24 cellular contexts compared by ENCODE assay signal in the genomic region with DNA sequence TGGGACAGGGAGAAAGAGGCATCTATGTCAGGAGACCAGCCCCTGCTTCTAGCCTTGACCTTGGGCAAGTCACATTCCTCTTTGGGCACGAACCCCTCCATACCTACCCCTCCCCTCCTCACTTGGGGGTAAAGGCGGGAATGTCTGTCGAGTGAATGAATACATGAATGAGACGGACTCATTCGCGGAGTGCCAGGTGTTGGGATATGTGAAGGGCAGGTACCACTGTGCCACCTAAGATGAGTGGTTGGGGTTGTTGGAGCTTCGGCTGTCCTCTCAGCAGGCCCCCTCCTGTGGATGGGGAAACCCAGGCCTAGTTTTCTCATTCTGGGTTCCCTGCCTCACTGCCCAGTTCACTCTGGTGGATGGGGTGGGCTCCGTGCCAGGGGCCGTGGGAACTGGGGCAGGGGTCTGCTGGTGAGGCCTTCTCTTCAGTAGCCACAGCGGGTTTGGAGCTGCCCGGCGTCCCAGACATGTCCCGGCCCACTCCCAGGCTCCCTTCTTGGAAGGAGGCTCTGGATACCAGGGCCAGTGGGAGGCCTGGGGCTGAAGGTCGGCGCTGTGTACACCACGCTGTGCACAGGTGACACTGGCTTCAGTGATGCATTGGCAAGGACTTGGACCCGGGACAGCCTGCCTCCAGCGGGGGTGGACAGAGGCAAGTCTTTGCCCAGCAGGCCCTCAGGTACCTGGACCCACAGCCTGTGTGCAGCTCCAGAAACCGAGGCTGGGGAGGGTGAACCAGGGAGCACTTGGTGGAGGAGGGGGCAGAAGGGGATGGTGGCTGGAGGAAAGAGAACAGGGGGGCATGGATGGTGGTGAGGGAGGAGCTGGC. TPM values are rescaled to one million over a fixed set of nuclear protein-coding genes. Genes with fewer than 3 reads are reported as not detected.
DNase-seq lines count a peak whose midpoint lies in the region; ATAC-seq, FAIRE-seq and TF ChIP-seq lines count a peak whose summit lies in the region.
"Had no signal": no experiment of that assay in that cellular context is flagged by ENCODE, and none has a peak within 500 bp of the region (broad histone marks: within the 10 kb centered on the region; RNA-seq: fewer than 3 reads in every experiment).

No MANE protein-coding gene starts in this region.

- H3K27me3 ChIP-seq in right atrium auricular region (no peaks in the 10 kb centered on the region), pancreas (no peaks in the 10 kb centered on the region), left lung (peaks cover 0 to 10% of the 10 kb centered on the region in 2 donors)
- H3K27me3 ChIP-seq: BE2C, foreskin keratinocyte, SJCRH30 had no signal

- H3K27ac Mint-ChIP-seq in activated CD4-positive, alpha-beta T cell treated with anti-CD3 and anti-CD28 coated beads, Interleukin-2, amount 10 ng/mL, durations not matched to agents 24 days and 14 days: no peak overlapping the region
- H3K27ac Mint-ChIP-seq: activated CD4-positive, alpha-beta memory T cell treated with anti-CD3 and anti-CD28 coated beads for 36 hours; activated naive CD4-positive, alpha-beta T cell treated with anti-CD3 and anti-CD28 coated beads, Interleukin-2, amount 10 ng/mL, durations not matched to agents 7 days and 5 days; naive thymus-derived CD8-positive, alpha-beta T cell; stimulated activated memory B cell treated with anti-CD40 and anti-IgM and Interleukin-4, amounts not matched to agents 10 μg/mL and 1 μg/mL and 100 μg/mL, for 72 hours; T-helper 1 cell treated with Interleukin-12 subunit alpha and Interleukin-12 subunit beta and Interleukin-4 antibody, amounts not matched to agents 30 μg/mL and 1 μg/mL, for 36 hours had no signal

- WGBS in pancreas, 2 donors: 62% methylated on average over 19 of the region's 19 CpGs
- WGBS in urinary bladder: 84% methylated on average over 19 of the region's 19 CpGs

- H3K4me3 Mint-ChIP-seq in activated CD4-positive, alpha-beta T cell treated with anti-CD3 and anti-CD28 coated beads, Interleukin-2, amount 10 ng/mL, durations not matched to agents 24 days and 14 days: no peak overlapping the region
- H3K4me3 Mint-ChIP-seq: activated CD4-positive, alpha-beta memory T cell treated with anti-CD3 and anti-CD28 coated beads for 36 hours; activated naive CD4-positive, alpha-beta T cell treated with anti-CD3 and anti-CD28 coated beads, Interleukin-2, amount 10 ng/mL, durations not matched to agents 7 days and 5 days; naive thymus-derived CD8-positive, alpha-beta T cell; stimulated activated memory B cell treated with anti-CD40 and anti-IgM and Interleukin-4, amounts not matched to agents 10 μg/mL and 1 μg/mL and 100 μg/mL, for 72 hours; T-helper 1 cell treated with Interleukin-12 subunit alpha and Interleukin-12 subunit beta and Interleukin-4 antibody, amounts not matched to agents 30 μg/mL and 1 μg/mL, for 36 hours had no signal

- no peaks in the 10 kb centered on the region for H3K9me3 Mint-ChIP-seq in activated CD4-positive, alpha-beta T cell treated with anti-CD3 and anti-CD28 coated beads, Interleukin-2, amount 10 ng/mL, durations not matched to agents 24 days and 14 days
- H3K9me3 Mint-ChIP-seq: activated CD4-positive, alpha-beta memory T cell treated with anti-CD3 and anti-CD28 coated beads for 36 hours; activated naive CD4-positive, alpha-beta T cell treated with anti-CD3 and anti-CD28 coated beads, Interleukin-2, amount 10 ng/mL, durations not matched to agents 7 days and 5 days; naive thymus-derived CD8-positive, alpha-beta T cell; stimulated activated memory B cell treated with anti-CD40 and anti-IgM and Interleukin-4, amounts not matched to agents 10 μg/mL and 1 μg/mL and 100 μg/mL, for 72 hours; T-helper 1 cell treated with Interleukin-12 subunit alpha and Interleukin-12 subunit beta and Interleukin-4 antibody, amounts not matched to agents 30 μg/mL and 1 μg/mL, for 36 hours had no signal

- H3K36me3 ChIP-seq in right atrium auricular region (no peaks in the 10 kb centered on the region), pancreas (no peaks in the 10 kb centered on the region), urinary bladder (ENCODE audit: insufficient read depth) (no peaks in the 10 kb centered on the region), left lung (no peaks in the 10 kb centered on the region)
- H3K36me3 ChIP-seq: BE2C, SJCRH30, WERI-Rb-1 had no signal

- H3K27me3 Mint-ChIP-seq in activated CD4-positive, alpha-beta T cell treated with anti-CD3 and anti-CD28 coated beads, Interleukin-2, amount 10 ng/mL, durations not matched to agents 24 days and 14 days: peaks cover 5% of the 10 kb centered on the region
- H3K27me3 Mint-ChIP-seq: activated CD4-positive, alpha-beta memory T cell treated with anti-CD3 and anti-CD28 coated beads for 36 hours had no signal

- H3K4me3 ChIP-seq in right atrium auricular region (no peak overlapping the region), pancreas (no peak overlapping the region), urinary bladder (ENCODE audit: low read depth, low read length) (no peak overlapping the region), left lung (no peak overlapping the region)
- H3K4me3 ChIP-seq: SJCRH30 had no signal

- TF ChIP-seq CTCF in right atrium auricular region (IDR thresholded peaks at IDR 0.05) (no peak), pancreas (IDR thresholded peaks at IDR 0.05) (no peak), left lung (IDR thresholded peaks at IDR 0.05) (no peak)

- H3K9me3 ChIP-seq in right atrium auricular region (no peaks in the 10 kb centered on the region), pancreas (no peaks in the 10 kb centered on the region), left lung (no peaks in the 10 kb centered on the region)
- H3K9me3 ChIP-seq: BE2C, SJCRH30 had no signal

- no peaks in the 10 kb centered on the region for H3K36me3 Mint-ChIP-seq in activated CD4-positive, alpha-beta T cell treated with anti-CD3 and anti-CD28 coated beads, Interleukin-2, amount 10 ng/mL, durations not matched to agents 24 days and 14 days (ENCODE audit: low read depth)
- H3K36me3 Mint-ChIP-seq: activated CD4-positive, alpha-beta memory T cell treated with anti-CD3 and anti-CD28 coated beads for 36 hours; activated naive CD4-positive, alpha-beta T cell treated with anti-CD3 and anti-CD28 coated beads, Interleukin-2, amount 10 ng/mL, durations not matched to agents 7 days and 5 days; naive thymus-derived CD8-positive, alpha-beta T cell; stimulated activated memory B cell treated with anti-CD40 and anti-IgM and Interleukin-4, amounts not matched to agents 10 μg/mL and 1 μg/mL and 100 μg/mL, for 72 hours had no signal

- ATAC-seq in pancreas (no peak), left lung (no peak), GM21381 (IDR thresholded peaks at IDR 0.05; ENCODE audit: unreplicated experiment) (no peak)
- ATAC-seq: foreskin keratinocyte; naive thymus-derived CD8-positive, alpha-beta T cell; stimulated activated memory B cell treated with anti-CD40 and anti-IgM and Interleukin-4, amounts not matched to agents 10 μg/mL and 1 μg/mL and 100 μg/mL, for 72 hours had no signal

- intact Hi-C loops in activated CD4-positive, alpha-beta T cell treated with anti-CD3 and anti-CD28 coated beads, Interleukin-2, amount 10 ng/mL, durations not matched to agents 24 days and 14 days (cut with micrococcal nuclease): no loop called here
- intact Hi-C loops in pancreas (cut with DNase I) (no loop called here), left lung (cut with DNase I) (no loop called here)

- no peak for FAIRE-seq in pancreas (lab: Jason Lieb, UNC)
- FAIRE-seq: D721Med, GM12891 had no signal

- H3K4me1 Mint-ChIP-seq in activated CD4-positive, alpha-beta T cell treated with anti-CD3 and anti-CD28 coated beads, Interleukin-2, amount 10 ng/mL, durations not matched to agents 24 days and 14 days: peaks cover 9% of the 10 kb centered on the region

- peak; percentile 55 for DNase-seq in activated CD4-positive, alpha-beta T cell treated with anti-CD3 and anti-CD28 coated beads, Interleukin-2, amount 10 ng/mL, durations not matched to agents 24 days and 14 days
- no peak for DNase-seq in activated CD4-positive, alpha-beta T cell treated with anti-CD3 and anti-CD28 coated beads, Interleukin-2, amount 50 U/mL, for 4 hours
- DNase-seq in right atrium auricular region (ENCODE audit: low spot score) (no peak), pancreas (peak in 4 of 6 donors; percentile 9 to 66 (median 42)), left lung (no peak), NCI-H748 (lab: John Stamatoyannopoulos, UW; ENCODE audit: unreplicated experiment) (no peak)
- DNase-seq: activated CD4-positive, alpha-beta memory T cell treated with anti-CD3 and anti-CD28 coated beads for 36 hours; activated naive CD4-positive, alpha-beta T cell treated with anti-CD3 and anti-CD28 coated beads, Interleukin-2, amount 10 ng/mL, durations not matched to agents 7 days and 5 days; BE2C; foreskin keratinocyte; Karpas-422; mammary epithelial cell; naive thymus-derived CD8-positive, alpha-beta T cell; NCI-H1092; NCI-H524; SJCRH30; WERI-Rb-1 had no signal

- peak overlapping the region; percentile 91 to 96 for H3K27ac ChIP-seq in right atrium auricular region
- peak overlapping the region in 1 of 4 donors; percentile 4 for H3K27ac ChIP-seq in pancreas
- H3K27ac ChIP-seq in urinary bladder (ENCODE audit: low read depth): peak overlapping the region; percentile 28
- H3K27ac ChIP-seq in left lung: peak overlapping the region in 1 of 2 donors; percentile 55
- H3K27ac ChIP-seq: 22Rv1, foreskin keratinocyte, SJCRH30, WERI-Rb-1 had no signal

- H3K4me1 ChIP-seq in right atrium auricular region (peaks cover 0 to 97% of the 10 kb centered on the region in 2 donors), pancreas (peaks cover 17 to 33% (median 32%) of the 10 kb centered on the region in 3 donors), urinary bladder (ENCODE audit: insufficient read depth) (peaks cover 2% of the 10 kb centered on the region), left lung (peaks cover 52 to 90% of the 10 kb centered on the region in 2 donors)

RNA-seq across cellular contexts. Expression of gene GLIS2, which starts 5.6 kb away (rescaled TPM):
- total RNA-seq in activated CD4-positive, alpha-beta T cell treated with anti-CD3 and anti-CD28 coated beads, Interleukin-2, amount 10 ng/mL, durations not matched to agents 24 days and 14 days: 1.0 and 1.4 TPM in 2 replicates
- total RNA-seq in right atrium auricular region (10 to 100 TPM; 10.3 to 16.0 TPM), pancreas (10 to 100 TPM in 4 of 6 donors, 1 to 10 TPM in 2; 5.5 to 14.9 (median 10.9) TPM), urinary bladder (6.1 TPM), left lung (10 to 100 TPM; 28.9 to 31.0 TPM)
- polyA plus RNA-seq in pancreas (10 to 100 TPM in 1 of 2 donors, 1 to 10 TPM in 1; 7.3 to 15.1 TPM), urinary bladder (22.1 TPM)
- polyA plus RNA-seq: naive thymus-derived CD8-positive, alpha-beta T cell had no signal

RNA-seq across cellular contexts. Expression of gene PAM16, which starts 29.6 kb away (rescaled TPM):
- 93.5 and 104 TPM in 2 replicates for total RNA-seq in activated CD4-positive, alpha-beta T cell treated with anti-CD3 and anti-CD28 coated beads, Interleukin-2, amount 10 ng/mL, durations not matched to agents 24 days and 14 days
- total RNA-seq in right atrium auricular region (10 to 100 TPM; 54.6 to 85.7 TPM), pancreas (10 to 100 TPM; 12.2 to 29.6 (median 22.7) TPM), urinary bladder (8.6 TPM), left lung (10 to 100 TPM; 26.2 to 44.6 TPM)
- polyA plus RNA-seq in pancreas (100 to 1,000 TPM in 1 of 2 donors, 10 to 100 TPM in 1; 69.6 to 106 TPM), urinary bladder (48.9 TPM)

RNA-seq across cellular contexts. Expression of gene TFAP4, which starts 48.7 kb away (rescaled TPM):
- total RNA-seq in activated CD4-positive, alpha-beta T cell treated with anti-CD3 and anti-CD28 coated beads, Interleukin-2, amount 10 ng/mL, durations not matched to agents 24 days and 14 days: 46.1 and 53.4 TPM in 2 replicates
- total RNA-seq in right atrium auricular region (1 to 10 TPM; 2.0 to 2.9 TPM), pancreas (10 to 100 TPM in 4 of 6 donors, 1 to 10 TPM in 2; 8.6 to 17.9 (median 12.9) TPM), urinary bladder (6.1 TPM), left lung (10 to 100 TPM in 1 of 2 donors, 1 to 10 TPM in 1; 6.4 to 12.8 TPM)
- polyA plus RNA-seq in pancreas (10 to 100 TPM in 1 of 2 donors, 1 to 10 TPM in 1; 6.1 to 10.7 TPM), urinary bladder (7.3 TPM)

RNA-seq across cellular contexts. Expression of gene VASN, which starts 50.1 kb away (rescaled TPM):
- total RNA-seq in activated CD4-positive, alpha-beta T cell treated with anti-CD3 and anti-CD28 coated beads, Interleukin-2, amount 10 ng/mL, durations not matched to agents 24 days and 14 days: 0.16 TPM in 1 of 2 replicates, not detected in the other
- total RNA-seq in right atrium auricular region: 10 to 100 TPM; 17.9 to 39.0 TPM
- total RNA-seq in pancreas: 10 to 100 TPM in 1 of 6 donors, 1 to 10 TPM in 5; 3.1 to 10.1 (median 7.9) TPM
- 10 to 100 TPM in 1 of 2 donors, 1 to 10 TPM in 1; 9.0 to 14.8 TPM for polyA plus RNA-seq in pancreas
- total RNA-seq in urinary bladder: 20.8 TPM
- 47.6 TPM for polyA plus RNA-seq in urinary bladder
- 10 to 100 TPM; 24.5 to 28.3 TPM for total RNA-seq in left lung

Comparison
In these comparisons a context has a peak if more than half of its experiments do, and no peak if none do; other contexts are left out.
1. DNase-seq: peak in activated CD4-positive, alpha-beta T cell treated with anti-CD3 and anti-CD28 coated beads, Interleukin-2, amount 10 ng/mL, durations not matched to agents 24 days and 14 days (single experiment) and pancreas (4 of 6); none in activated CD4-positive, alpha-beta T cell treated with anti-CD3 and anti-CD28 coated beads, Interleukin-2, amount 50 U/mL, for 4 hours (0 of 2), right atrium auricular region (single experiment), left lung (0 of 2) and NCI-H748 (single experiment).